ENCODE assay signal across 8 cellular contexts in genomic region chr10:11036424-11037011, GRCh38. TPM values are rescaled to one million over a fixed set of nuclear protein-coding genes. Genes with fewer than 3 reads are reported as not detected.
DNase-seq lines count a peak whose midpoint lies in the region; ATAC-seq and TF ChIP-seq lines count a peak whose summit lies in the region.

No MANE protein-coding gene starts in this region.

- H3K9me3 Mint-ChIP-seq in nephron progenitor cell, result peaks cover 3% of the 10 kb centered on the region

- peak overlapping the region in 8 of 59 donors; percentile 0 to 44 (median 19) for H3K27ac ChIP-seq in dorsolateral prefrontal cortex

- no peak for ATAC-seq in HG03135 (IDR thresholded peaks at IDR 0.05; ENCODE audit: unreplicated experiment)
- no peak for ATAC-seq in GM21825 (IDR thresholded peaks at IDR 0.05; ENCODE audit: unreplicated experiment)

- H3K36me3 Mint-ChIP-seq in nephron progenitor cell (ENCODE audit: low read depth), result no peaks in the 10 kb centered on the region

- no peak overlapping the region for H3K27ac Mint-ChIP-seq in nephron progenitor cell

- peak; percentile 50 for DNase-seq in EL
- DNase-seq in NCI-H1048 (lab: John Stamatoyannopoulos, UW), result peak; percentile 54
- DNase-seq in dorsolateral prefrontal cortex, result peak in 1 of 10 donors; percentile 62
- peak; percentile 25 for DNase-seq in nephron progenitor cell
- no peak for DNase-seq in inferior parietal cortex (ENCODE audit: extremely low spot score)
- no peak for DNase-seq in NCI-H2196 treated with DMSO at 0.1 percent for 48 hours (lab: John Stamatoyannopoulos, UW; ENCODE audit: unreplicated experiment)

- peaks cover 17% of the 10 kb centered on the region for H3K4me1 Mint-ChIP-seq in nephron progenitor cell

- H3K4me3 Mint-ChIP-seq in nephron progenitor cell, result no peak overlapping the region

- H3K27me3 ChIP-seq in dorsolateral prefrontal cortex, result peaks cover 0 to 18% (median 0%) of the 10 kb centered on the region in 45 donors

- no peaks in the 10 kb centered on the region for H3K27me3 Mint-ChIP-seq in nephron progenitor cell (ENCODE audit: low read depth, poor library complexity)

- TF ChIP-seq CTCF in dorsolateral prefrontal cortex (IDR thresholded peaks at IDR 0.05 in 54 of 56, conservative IDR thresholded peaks at IDR 0.05 in 2 of 56; ENCODE audit: low read depth in 1 of 56, partially characterized antibody in 56 of 56), result peak; percentile 40 to 78 (median 61)
- TF ChIP-seq CTCF in nephron progenitor cell (IDR thresholded peaks at IDR 0.05), result peak; percentile 40

- H3K4me3 ChIP-seq in dorsolateral prefrontal cortex, result peak overlapping the region in 2 of 59 donors; percentile 5 to 7

- intact Hi-C loops in dorsolateral prefrontal cortex (cut with DNase I), result no loop called here

RNA-seq across cellular contexts. Expression of gene CELF2, which starts 18.8 kb away (rescaled TPM):
- total RNA-seq in dorsolateral prefrontal cortex, result 100 to 1,000 TPM in 119 of 120 experiments, 10 to 100 TPM in 1; 93.7 to 263 (median 189) TPM

Comparison
In these comparisons a context has a peak if more than half of its experiments do, and no peak if none do; other contexts are left out.
1. DNase-seq: peak in EL (single experiment), NCI-H1048 (single experiment) and nephron progenitor cell (single experiment); none in inferior parietal cortex (single experiment) and NCI-H2196 treated with DMSO at 0.1 percent for 48 hours (single experiment).